15 cellular contexts compared by ENCODE assay signal in the genomic region with DNA sequence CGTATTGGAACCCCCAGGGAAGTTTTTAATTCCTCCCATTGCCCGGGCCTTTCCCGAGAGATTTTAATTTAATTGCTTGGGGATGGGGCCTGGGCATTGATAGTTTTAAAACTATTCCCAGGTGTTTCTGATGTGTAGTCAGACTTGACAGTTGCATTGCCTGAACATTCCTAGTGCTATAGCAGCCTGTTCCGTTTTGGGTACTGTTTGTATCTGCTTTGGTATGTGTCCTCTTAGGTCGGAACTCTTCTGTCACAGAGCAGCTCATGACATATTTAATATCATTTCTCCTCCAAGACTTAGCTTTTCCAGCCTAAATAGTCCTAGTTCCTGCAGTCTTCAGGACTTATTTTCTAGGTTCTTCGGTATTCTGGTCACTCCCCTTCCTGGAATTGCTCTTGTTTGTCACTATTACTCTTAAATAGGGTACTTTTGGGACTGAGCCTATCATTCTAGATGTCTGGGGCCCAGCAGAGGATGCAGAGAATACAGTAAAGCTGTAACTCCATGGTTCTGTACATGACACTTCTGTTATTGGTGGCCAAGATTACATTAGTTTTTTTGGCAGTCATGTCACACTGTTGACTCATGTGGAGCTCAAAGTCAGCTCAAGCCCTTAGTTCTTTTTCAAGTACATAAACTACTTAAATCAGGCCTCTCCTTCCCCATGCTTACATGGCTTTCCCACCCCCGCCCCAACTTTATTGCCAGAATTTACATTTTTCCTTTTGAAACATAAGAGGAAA.
DNase-seq lines count a peak whose midpoint lies in the region; ATAC-seq, FAIRE-seq and TF ChIP-seq lines count a peak whose summit lies in the region.
"Had no signal": no experiment of that assay in that cellular context is flagged by ENCODE, and none has a peak within 500 bp of the region (broad histone marks: within the 10 kb centered on the region; RNA-seq: fewer than 3 reads in every experiment).

No MANE protein-coding gene starts in this region.

- peak; percentile 54 for ATAC-seq in stimulated activated naive CD8-positive, alpha-beta T cell treated with anti-CD3 and anti-CD28 coated beads, Interleukin-15, amount 100 ng/mL, for 72 hours
- no peak for ATAC-seq in stimulated activated naive CD8-positive, alpha-beta T cell treated with anti-CD3 and anti-CD28 coated beads, Interleukin-15, Interleukin-2, amounts not matched to agents 100 U/mL and 50 U/mL, for 24 hours
- ATAC-seq in aorta (ENCODE audit: low FRiP score), result peak; percentile 68
- ATAC-seq: stimulated activated memory B cell treated with anti-CD40 and anti-IgM and Interleukin-4, amounts not matched to agents 10 μg/mL and 1 μg/mL and 100 μg/mL, for 72 hours had no signal

- H3K36me3 ChIP-seq in bronchial epithelial cell (ENCODE audit: control insufficient read depth, insufficient read depth, low read length) (no peaks in the 10 kb centered on the region), aorta (ENCODE audit: control insufficient read depth in 1 of 2, insufficient read depth in 2 of 2, low read length in 1 of 2) (no peaks in the 10 kb centered on the region)

- intact Hi-C loops in aorta (cut with DNase I), result no loop called here

- no peak overlapping the region for H3K4me3 Mint-ChIP-seq in stimulated activated naive CD8-positive, alpha-beta T cell treated with anti-CD3 and anti-CD28 coated beads, Interleukin-15, amount 100 ng/mL, for 72 hours
- H3K4me3 Mint-ChIP-seq: B cell; stimulated activated memory B cell treated with anti-CD40 and anti-IgM and Interleukin-4, amounts not matched to agents 10 μg/mL and 1 μg/mL and 100 μg/mL, for 72 hours had no signal

- peaks cover 5 to 13% of the 10 kb centered on the region in 2 donors for H3K9me3 Mint-ChIP-seq in stimulated activated naive CD8-positive, alpha-beta T cell treated with anti-CD3 and anti-CD28 coated beads, Interleukin-15, amount 100 ng/mL, for 72 hours

- H3K4me3 ChIP-seq in bronchial epithelial cell (ENCODE audit: low read depth, low read length), result no peak overlapping the region
- H3K4me3 ChIP-seq in aorta (ENCODE audit: low read length in 2 of 2), result no peak overlapping the region

- H3K27me3 Mint-ChIP-seq in stimulated activated naive CD8-positive, alpha-beta T cell treated with anti-CD3 and anti-CD28 coated beads, Interleukin-15, amount 100 ng/mL, for 72 hours, result no peaks in the 10 kb centered on the region
- H3K27me3 Mint-ChIP-seq: B cell; stimulated activated memory B cell treated with anti-CD40 and anti-IgM and Interleukin-4, amounts not matched to agents 10 μg/mL and 1 μg/mL and 100 μg/mL, for 72 hours had no signal

- H3K27ac ChIP-seq in aorta (ENCODE audit: low read depth in 1 of 2, low read length in 2 of 2), result no peak overlapping the region
- H3K27ac ChIP-seq: epithelial cell of prostate had no signal

- H3K27me3 ChIP-seq in bronchial epithelial cell (ENCODE audit: control insufficient read depth, insufficient read depth, low read length) (no peaks in the 10 kb centered on the region), aorta (ENCODE audit: control insufficient read depth in 1 of 2, insufficient read depth in 2 of 2, low read length in 1 of 2) (no peaks in the 10 kb centered on the region)

- peaks cover 0 to 11% of the 10 kb centered on the region in 2 donors for H3K4me1 ChIP-seq in aorta (ENCODE audit: control insufficient read depth in 1 of 2, insufficient read depth in 2 of 2, low read length in 2 of 2)

- H3K27ac Mint-ChIP-seq in stimulated activated naive CD8-positive, alpha-beta T cell treated with anti-CD3 and anti-CD28 coated beads, Interleukin-15, amount 100 ng/mL, for 72 hours, result no peak overlapping the region
- H3K27ac Mint-ChIP-seq: B cell; stimulated activated memory B cell treated with anti-CD40 and anti-IgM and Interleukin-4, amounts not matched to agents 10 μg/mL and 1 μg/mL and 100 μg/mL, for 72 hours had no signal

- WGBS in aorta, 2 donors, result 47 to 50% methylated on average over 7 of the region's 7 CpGs

- no peak for TF ChIP-seq CTCF in bronchial epithelial cell (IDR thresholded peaks at IDR 0.05; ENCODE audit: insufficient read depth, low read length, severe bottlenecking)

- peaks cover 36% of the 10 kb centered on the region for H3K4me1 Mint-ChIP-seq in stimulated activated naive CD8-positive, alpha-beta T cell treated with anti-CD3 and anti-CD28 coated beads, Interleukin-15, amount 100 ng/mL, for 72 hours

- FAIRE-seq in bronchial epithelial cell (lab: Jason Lieb, UNC), result peak; percentile 28
- FAIRE-seq: GM12891 had no signal

- no peak for DNase-seq in stimulated activated naive CD8-positive, alpha-beta T cell treated with anti-CD3 and anti-CD28 coated beads, Interleukin-15, amount 100 ng/mL, for 72 hours
- DNase-seq in stimulated activated naive CD8-positive, alpha-beta T cell treated with anti-CD3 and anti-CD28 coated beads, Interleukin-15, Interleukin-2, amounts not matched to agents 100 U/mL and 50 U/mL, for 24 hours, result no peak
- DNase-seq in bronchial epithelial cell (ENCODE audit: low read depth) (no peak), hepatic stellate cell (ENCODE audit: low spot score) (peak; percentile 24), aorta (no peak), SHP77 (lab: John Stamatoyannopoulos, UW) (no peak), amygdala (lab: John Stamatoyannopoulos, UW) (no peak), 8988T (no peak)
- DNase-seq: activated CD4-positive, alpha-beta T cell treated with anti-CD3 and anti-CD28 coated beads for 48 hours; NCI-H2107; T-helper 1 cell had no signal

- H3K9me3 ChIP-seq in aorta (ENCODE audit: control insufficient read depth, low read length), result no peaks in the 10 kb centered on the region
